10 cellular contexts compared by ENCODE assay signal in the genomic region with DNA sequence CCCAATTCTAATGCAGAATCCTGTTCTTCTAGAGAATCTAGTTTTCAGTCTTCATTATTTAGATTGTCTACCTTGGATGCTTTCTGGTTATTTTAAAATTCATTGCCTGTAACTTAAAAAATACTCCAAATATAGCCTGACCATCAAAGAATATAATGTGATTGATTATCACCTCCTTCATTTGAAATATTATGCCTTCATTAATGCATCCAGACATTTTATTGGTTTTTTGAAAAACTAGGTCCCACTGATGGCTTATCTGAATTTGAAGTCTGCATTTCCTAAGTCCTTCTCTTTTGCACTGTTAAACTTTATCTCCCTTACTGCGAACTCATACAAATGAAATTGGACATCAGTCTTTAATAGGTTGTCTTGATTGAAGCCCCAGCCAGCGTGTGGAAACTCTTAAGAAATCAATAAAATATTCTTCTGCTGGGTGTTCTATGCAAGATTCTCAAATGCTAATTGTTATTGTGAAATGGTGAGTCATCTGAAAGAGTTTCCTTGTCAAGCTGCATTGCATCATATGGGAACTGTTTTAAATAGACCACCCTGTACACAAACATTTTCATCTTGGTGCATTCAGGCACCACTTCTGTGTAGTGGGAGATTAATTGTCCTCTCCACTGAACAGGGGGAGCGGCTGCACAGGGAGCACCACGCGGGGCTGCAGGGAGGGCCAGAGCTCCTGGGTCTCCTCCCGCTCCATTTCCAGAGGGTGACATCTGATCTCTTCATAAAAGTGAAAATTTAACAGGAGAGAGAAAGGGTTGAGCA.
DNase-seq lines count a peak whose midpoint lies in the region; ATAC-seq and TF ChIP-seq lines count a peak whose summit lies in the region.
"Had no signal": no experiment of that assay in that cellular context is flagged by ENCODE, and none has a peak within 500 bp of the region (broad histone marks: within the 10 kb centered on the region; RNA-seq: fewer than 3 reads in every experiment).

No MANE protein-coding gene starts in this region.

- no peaks in the 10 kb centered on the region for H3K9me3 Mint-ChIP-seq in MCF 10A (ENCODE audit: unreplicated experiment)
- no peaks in the 10 kb centered on the region for H3K9me3 Mint-ChIP-seq in effector memory CD8-positive, alpha-beta T cell

- TF ChIP-seq POLR2A in breast epithelium (IDR thresholded peaks at IDR 0.05): no peak

- ATAC-seq in aorta (ENCODE audit: low FRiP score) (peak; percentile 79), GM18498 (IDR thresholded peaks at IDR 0.05; ENCODE audit: unreplicated experiment) (no peak)
- no peak for ATAC-seq in effector memory CD8-positive, alpha-beta T cell (replicated peaks)

- H3K4me3 ChIP-seq in breast epithelium (no peak overlapping the region), SJCRH30 (no peak overlapping the region), aorta (ENCODE audit: low read length in 2 of 2) (no peak overlapping the region)

- H3K9me3 ChIP-seq in breast epithelium (no peaks in the 10 kb centered on the region), SJCRH30 (replicated peaks) (0 out of 2 replicates have a peak, but pooled peaks cover 2% of the 10 kb centered on the region), aorta (ENCODE audit: control insufficient read depth, low read length) (peaks cover 3% of the 10 kb centered on the region)

- peaks cover 22% of the 10 kb centered on the region for H3K4me1 Mint-ChIP-seq in MCF 10A (ENCODE audit: insufficient read depth, unreplicated experiment)
- H3K4me1 Mint-ChIP-seq in effector memory CD8-positive, alpha-beta T cell (ENCODE audit: low read depth in 2 of 2): no peaks in the 10 kb centered on the region

- H3K27ac ChIP-seq in breast epithelium (no peak overlapping the region), SJCRH30 (no peak overlapping the region), aorta (ENCODE audit: low read depth in 1 of 2, low read length in 2 of 2) (no peak overlapping the region)

- POLR2A ChIA-PET in MCF 10A (lab: Yijun Ruan, JAX): interaction anchor here (0.6 to 1.2 kb wide), 3 partner anchors 16 to 99 kb away, joined by 3 to 4 read pairs (median 4); no protein-coding TSS in a partner anchor

- H3K27me3 ChIP-seq in breast epithelium (no peaks in the 10 kb centered on the region), SJCRH30 (no peaks in the 10 kb centered on the region), aorta (ENCODE audit: control insufficient read depth in 1 of 2, insufficient read depth in 2 of 2, low read length in 1 of 2) (no peaks in the 10 kb centered on the region)

- WGBS in aorta, 2 donors: 76 to 80% methylated on average over 6 of the region's 6 CpGs

- no peak overlapping the region for H3K27ac Mint-ChIP-seq in MCF 10A (ENCODE audit: low read depth, unreplicated experiment)
- H3K27ac Mint-ChIP-seq in effector memory CD8-positive, alpha-beta T cell: no peak overlapping the region
- H3K27ac Mint-ChIP-seq: CD4-positive, CD25-positive, alpha-beta regulatory T cell had no signal

- TF ChIP-seq CTCF in MCF 10A (IDR thresholded peaks at IDR 0.05; ENCODE audit: unreplicated experiment) (no peak), breast epithelium (IDR thresholded peaks at IDR 0.05) (no peak)

- H3K27me3 Mint-ChIP-seq in MCF 10A (ENCODE audit: insufficient read depth, unreplicated experiment): no peaks in the 10 kb centered on the region
- peaks cover 19 to 20% of the 10 kb centered on the region in 2 donors for H3K27me3 Mint-ChIP-seq in effector memory CD8-positive, alpha-beta T cell

- H3K36me3 Mint-ChIP-seq in MCF 10A (ENCODE audit: insufficient read depth, unreplicated experiment): no peaks in the 10 kb centered on the region
- H3K36me3 Mint-ChIP-seq in effector memory CD8-positive, alpha-beta T cell (ENCODE audit: insufficient read depth): no peaks in the 10 kb centered on the region
- H3K36me3 Mint-ChIP-seq: CD4-positive, CD25-positive, alpha-beta regulatory T cell had no signal

- H3K4me3 Mint-ChIP-seq in MCF 10A (ENCODE audit: unreplicated experiment): no peak overlapping the region
- H3K4me3 Mint-ChIP-seq in effector memory CD8-positive, alpha-beta T cell: no peak overlapping the region
- H3K4me3 Mint-ChIP-seq: CD4-positive, CD25-positive, alpha-beta regulatory T cell had no signal

- H3K36me3 ChIP-seq in breast epithelium (no peaks in the 10 kb centered on the region), SJCRH30 (no peaks in the 10 kb centered on the region), aorta (ENCODE audit: control insufficient read depth in 1 of 2, insufficient read depth in 2 of 2, low read length in 1 of 2) (no peaks in the 10 kb centered on the region)

- H3K4me1 ChIP-seq in breast epithelium: no peaks in the 10 kb centered on the region
- H3K4me1 ChIP-seq in SJCRH30: peaks cover 7% of the 10 kb centered on the region; the same call in 1 of the 2 replicates
- no peaks in the 10 kb centered on the region for H3K4me1 ChIP-seq in aorta (ENCODE audit: control insufficient read depth in 1 of 2, insufficient read depth in 2 of 2, low read length in 2 of 2)

- CTCF ChIA-PET in MCF 10A (lab: Yijun Ruan, JAX): interaction anchor here (1.0 kb wide), 1 partner anchor 37 kb away, joined by 3 read pairs; no protein-coding TSS in a partner anchor

- BruUV-seq in MCF 10A (replicated peaks; lab: Mats Ljungman, UMichigan): no TSS peak

- DNase-seq in MCF 10A (ENCODE audit: unreplicated experiment): peak; percentile 80
- DNase-seq in breast epithelium (ENCODE audit: low spot score in 2 of 2): no peak
- peak; percentile 22 to 38 for DNase-seq in SJCRH30
- DNase-seq in foreskin melanocyte: peak; percentile 56
- DNase-seq in aorta: no peak
- DNase-seq in NCI-H510A (lab: John Stamatoyannopoulos, UW): no peak
- no peak for DNase-seq in effector memory CD8-positive, alpha-beta T cell
- DNase-seq: activated effector memory CD4-positive, alpha-beta T cell treated with anti-CD3 and anti-CD28 coated beads, Interleukin-2, amount 50 U/mL, for 16 hours; CD4-positive, CD25-positive, alpha-beta regulatory T cell had no signal

- intact Hi-C loops in MCF 10A (cut with micrococcal nuclease) (loop anchor here (2.0 kb wide), 1 partner anchor 17 kb away; no protein-coding TSS in a partner anchor), breast epithelium (cut with DNase I; ENCODE audit: low total_unique reads) (no loop called here), aorta (cut with DNase I) (loop anchor here in 1 of 2 donors (5.0 kb wide), 1 partner anchor 682 kb away; no protein-coding TSS in a partner anchor)

Comparison
In these comparisons a context has a peak if more than half of its experiments do, and no peak if none do; other contexts are left out.
1. DNase-seq: peak in MCF 10A (single experiment), SJCRH30 (2 of 2) and foreskin melanocyte (single experiment); none in breast epithelium (0 of 2), aorta (0 of 2), NCI-H510A (single experiment) and effector memory CD8-positive, alpha-beta T cell (0 of 3).